ENCODE assay signal across 11 cellular contexts in genomic region chr4:88230953-88231835, GRCh38. TPM values are rescaled to one million over a fixed set of nuclear protein-coding genes. Genes with fewer than 3 reads are reported as not detected.
DNase-seq lines count a peak whose midpoint lies in the region; ATAC-seq, FAIRE-seq and TF ChIP-seq lines count a peak whose summit lies in the region.
"Had no signal": no experiment of that assay in that cellular context is flagged by ENCODE, and none has a peak within 500 bp of the region (broad histone marks: within the 10 kb centered on the region; RNA-seq: fewer than 3 reads in every experiment).

No MANE protein-coding gene starts in this region.

- peak overlapping the region in 2 of 3 experiments; percentile 21 to 50 for H3K4me3 ChIP-seq in endothelial cell of umbilical vein (replicated peaks in 1 of 3; ENCODE audit: insufficient read depth in 1 of 3, low read depth in 1 of 3, low read length in 3 of 3)
- peak overlapping the region; percentile 49 to 80 for H3K4me3 ChIP-seq in aorta (ENCODE audit: low read length in 2 of 2)

- H3K9me3 ChIP-seq in endothelial cell of umbilical vein (replicated peaks; ENCODE audit: control insufficient read depth, insufficient read depth, low read length) (no peaks in the 10 kb centered on the region), aorta (ENCODE audit: control insufficient read depth, low read length) (no peaks in the 10 kb centered on the region)

- H3K9me1 ChIP-seq in endothelial cell of umbilical vein (replicated peaks; ENCODE audit: control insufficient read depth, extremely low read depth, insufficient read depth, low read length) = no peaks in the 10 kb centered on the region

- ATAC-seq in Right ventricle myocardium inferior (peak; percentile 53), naive B cell (ENCODE audit: low read depth in 2 of 2) (no peak), aorta (ENCODE audit: low FRiP score) (peak; percentile 65), HG03108 (IDR thresholded peaks at IDR 0.05; ENCODE audit: unreplicated experiment) (no peak), HG02938 (IDR thresholded peaks at IDR 0.05; ENCODE audit: unreplicated experiment) (no peak)

- H3K27me3 ChIP-seq in endothelial cell of umbilical vein (ENCODE audit: control insufficient read depth in 2 of 2, insufficient read depth in 2 of 2, low read length in 2 of 2) (no peaks in the 10 kb centered on the region), aorta (ENCODE audit: control insufficient read depth in 1 of 2, insufficient read depth in 2 of 2, low read length in 1 of 2) (no peaks in the 10 kb centered on the region)

- no peak for TF ChIP-seq CTCF in endothelial cell of umbilical vein (IDR thresholded peaks at IDR 0.05; ENCODE audit: extremely low read depth in 1 of 2, insufficient read depth in 1 of 2, low read depth in 1 of 2, low read length in 2 of 2)

- H3K4me1 ChIP-seq in endothelial cell of umbilical vein (ENCODE audit: control insufficient read depth, extremely low read depth, insufficient read depth, low read length) (peaks cover 16% of the 10 kb centered on the region), aorta (ENCODE audit: control insufficient read depth in 1 of 2, insufficient read depth in 2 of 2, low read length in 2 of 2) (no peaks in the 10 kb centered on the region)

- H3K36me3 ChIP-seq in endothelial cell of umbilical vein (ENCODE audit: control insufficient read depth in 2 of 2, extremely low read depth in 1 of 2, insufficient read depth in 2 of 2, low read length in 2 of 2) (no peaks in the 10 kb centered on the region), aorta (ENCODE audit: control insufficient read depth in 1 of 2, insufficient read depth in 2 of 2, low read length in 1 of 2) (no peaks in the 10 kb centered on the region)

- H3K9ac ChIP-seq in endothelial cell of umbilical vein (replicated peaks; ENCODE audit: extremely low read depth, insufficient read depth, low read length) = peak overlapping the region; percentile 85

- BruUV-seq in endothelial cell of umbilical vein (replicated peaks; lab: Mats Ljungman, UMichigan) = TSS peak; percentile 70

- H3K27ac ChIP-seq in endothelial cell of umbilical vein (ENCODE audit: insufficient read depth, low read depth, low read length) (peak overlapping the region; percentile 89), aorta (ENCODE audit: low read depth in 1 of 2, low read length in 2 of 2) (peak overlapping the region; percentile 42 to 79)

- H3K27me3 Mint-ChIP-seq in naive B cell = no peaks in the 10 kb centered on the region
- H3K27me3 Mint-ChIP-seq: CD4-positive, alpha-beta T cell had no signal

- POLR2A ChIA-PET in endothelial cell of umbilical vein (lab: Charles Lee) = no interaction called here

- TF ChIP-seq POLR2A in endothelial cell of umbilical vein (IDR thresholded peaks at IDR 0.05; ENCODE audit: low read depth, low read length) = no peak

- H2AFZ ChIP-seq in endothelial cell of umbilical vein (ENCODE audit: low read depth, low read length) = peak overlapping the region; percentile 100

- intact Hi-C loops in Right ventricle myocardium inferior (cut with DNase I) (no loop called here), cardiac septum (cut with DNase I) (loop anchor here (5.0 kb wide), 1 partner anchor 51 kb away; the partner anchor contains the start of gene PPM1K), endothelial cell of umbilical vein (cut with micrococcal nuclease) (no loop called here), aorta (cut with DNase I) (no loop called here)

- peak overlapping the region in 5 of 6 donors; percentile 22 to 89 (median 74) for H3K27ac Mint-ChIP-seq in naive B cell
- H3K27ac Mint-ChIP-seq: CD4-positive, alpha-beta T cell had no signal

- CTCF ChIA-PET in endothelial cell of umbilical vein (lab: Charles Lee) = interaction anchor here (0.8 to 1.6 kb wide), 4 partner anchors 12 to 284 kb away, joined by 3 to 10 read pairs (median 4); no protein-coding TSS in a partner anchor

- peak overlapping the region; percentile 98 for H3K4me2 ChIP-seq in endothelial cell of umbilical vein (ENCODE audit: insufficient read depth, low read length)

- dilution Hi-C loops in endothelial cell of umbilical vein (cut with MboI; ENCODE audit: extremely low pct_ligation_motif_present, low sequenced_read_pairs) = no loop called here

- H4K20me1 ChIP-seq in endothelial cell of umbilical vein (replicated peaks; ENCODE audit: control insufficient read depth, extremely low read depth, insufficient read depth, low read length) = no peaks in the 10 kb centered on the region

- no peaks in the 10 kb centered on the region for H3K79me2 ChIP-seq in endothelial cell of umbilical vein (ENCODE audit: control insufficient read depth, insufficient read depth, low read length)

- peak overlapping the region in 7 of 8 donors; percentile 12 to 71 (median 53) for H3K4me3 Mint-ChIP-seq in naive B cell
- H3K4me3 Mint-ChIP-seq: CD4-positive, alpha-beta T cell had no signal

- peak; percentile 77 for FAIRE-seq in endothelial cell of umbilical vein (lab: Jason Lieb, UNC)

- H3K36me3 Mint-ChIP-seq in naive B cell = no peaks in the 10 kb centered on the region

- peaks cover 0 to 5% (median 0%) of the 10 kb centered on the region in 3 donors for H3K4me1 Mint-ChIP-seq in naive B cell

- 3 to 5% methylated on average over 16 of the region's 16 CpGs for WGBS in aorta, 2 donors

- DNase-seq in Right ventricle myocardium inferior (ENCODE audit: missing footprints) (no peak), cardiac septum (ENCODE audit: low spot score) (no peak), endothelial cell of umbilical vein (ENCODE audit: low read depth, low spot score) (peak; percentile 79), naive B cell (no peak), aorta (no peak), ecto neural progenitor cell (ENCODE audit: low spot score) (no peak)
- DNase-seq: activated CD4-positive, alpha-beta T cell treated with anti-CD3 and anti-CD28 coated beads for 48 hours; CD4-positive, alpha-beta T cell; NCI-H226 had no signal

- peaks cover 0 to 9% (median 8%) of the 10 kb centered on the region in 7 donors for H3K9me3 Mint-ChIP-seq in naive B cell
- H3K9me3 Mint-ChIP-seq: CD4-positive, alpha-beta T cell had no signal

TF ChIP-seq in endothelial cell of umbilical vein, 7 proteins besides CTCF, POLR2A, EP300 and RAD21:
- TF ChIP-seq EZH2 (IDR thresholded peaks at IDR 0.05; ENCODE audit: borderline replicate concordance, low read depth, low read length, severe bottlenecking) (no peak), MYC (IDR thresholded peaks at IDR 0.05; ENCODE audit: low read depth, low read length) (no peak), FOS (IDR thresholded peaks at IDR 0.05; ENCODE audit: borderline replicate concordance, insufficient read depth, low read length) (no peak), JUN (IDR thresholded peaks at IDR 0.05; ENCODE audit: borderline replicate concordance, insufficient read depth, insufficient read length, low read depth) (no peak), GATA2 (IDR thresholded peaks at IDR 0.05; ENCODE audit: insufficient read depth, insufficient read length, low read depth, low read length) (no peak), POLR2AphosphoS5 (IDR thresholded peaks at IDR 0.05; ENCODE audit: insufficient read depth, low read depth, low read length) (no peak), MAX (IDR thresholded peaks at IDR 0.05; ENCODE audit: insufficient read depth, insufficient read length) (no peak)
TF ChIP-seq in endothelial cell of umbilical vein: peak in this region for 0.

RNA-seq across cellular contexts. Expression of gene PPM1K, which starts 53.2 kb away (rescaled TPM):
- total RNA-seq in Right ventricle myocardium inferior = 125 TPM
- total RNA-seq in cardiac septum = 210 TPM
- total RNA-seq in endothelial cell of umbilical vein = 8.6 and 10.4 TPM in 2 replicates
- 3.7 and 4.0 TPM in 2 replicates for polyA plus RNA-seq in endothelial cell of umbilical vein
- polyA plus RNA-seq in endothelial cell of umbilical vein (2011; cell fraction: cytosol; rRNA removed) = 3.0 and 4.3 TPM in 2 replicates
- 15.0 and 15.7 TPM in 2 replicates for polyA plus RNA-seq in endothelial cell of umbilical vein (2011; cell fraction: nucleus; rRNA removed)
- 2.4 and 2.5 TPM in 2 replicates for polyA plus RNA-seq in endothelial cell of umbilical vein (2012)
- polyA minus RNA-seq in endothelial cell of umbilical vein = 30.7 and 42.0 TPM in 2 replicates
- polyA minus RNA-seq in endothelial cell of umbilical vein (2011; cell fraction: cytosol; rRNA and poly(A)+ RNA removed) = 1.2 TPM
- 26.4 and 30.7 TPM in 2 replicates for polyA minus RNA-seq in endothelial cell of umbilical vein (2011; cell fraction: nucleus; rRNA and poly(A)+ RNA removed)
- 100 to 1,000 TPM; 136 to 193 (median 169) TPM for polyA plus RNA-seq in naive B cell (ENCODE audit: low read depth in 6 of 6)
- total RNA-seq in aorta = 10 to 100 TPM; 39.2 to 51.4 TPM
- 10 to 100 TPM; 14.9 to 25.8 TPM for polyA plus RNA-seq in aorta

Comparison
In these comparisons a context has a peak if more than half of its experiments do, and no peak if none do; other contexts are left out.
1. ATAC-seq: peak in Right ventricle myocardium inferior (single experiment) and aorta (single experiment); none in naive B cell (0 of 2), HG03108 (single experiment) and HG02938 (single experiment).